Comparison of ENCODE assay signal across 1 cellular context in the genomic region with DNA sequence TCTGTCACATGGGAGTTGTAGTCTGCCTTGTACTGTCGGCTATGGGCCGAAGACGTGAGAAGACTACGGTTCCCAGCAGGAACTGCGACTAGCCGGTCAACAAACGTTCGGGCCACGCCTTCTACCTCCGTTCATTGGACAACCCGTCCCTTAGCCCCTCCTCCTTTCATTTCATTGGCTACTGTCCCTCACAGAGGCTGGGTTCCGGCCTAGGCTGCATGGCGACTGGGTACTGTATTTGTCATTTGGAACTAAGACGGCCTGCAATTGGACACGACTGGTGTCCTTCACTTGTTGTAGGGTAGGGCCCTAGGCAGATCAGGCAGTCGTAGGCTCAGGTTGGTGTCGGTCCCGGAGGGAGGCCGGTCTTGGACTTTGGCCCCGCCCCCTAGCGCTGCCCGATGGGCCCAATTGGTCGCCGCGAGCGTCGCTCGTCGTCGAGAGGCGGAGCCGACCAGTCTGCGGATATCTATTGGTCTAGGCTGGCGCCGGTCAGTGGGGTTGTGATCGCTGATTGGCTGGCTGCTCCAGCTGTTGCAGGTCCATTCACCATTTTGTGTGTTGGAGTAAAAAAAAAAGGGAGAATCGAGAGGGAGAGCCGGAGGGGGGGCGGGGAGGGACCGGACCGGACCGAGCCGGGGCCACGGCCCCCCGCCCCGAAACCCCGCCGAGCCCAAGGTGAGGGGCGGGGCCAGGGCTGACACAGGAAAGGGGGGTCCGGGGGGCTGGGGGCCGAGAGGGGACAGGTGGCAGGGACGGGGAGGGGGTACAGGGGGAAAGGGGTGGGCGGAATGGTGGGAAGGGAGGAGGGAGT.
A peak's percentile ranks its signal among the peaks of the same experiment; 100 is the strongest.
TF ChIP-seq lines count a peak whose summit lies in the region.

A gene (plus strand): TSS at position 549 of the 814 bp plus-strand sequence. CDS start 2,532 bp downstream, outside the sequence.

TF ChIP-seq in liver, 16 proteins besides CTCF, POLR2A, EP300 and RAD21 (continued from another document):
- TF ChIP-seq YY1 (IDR thresholded peaks at IDR 0.05): peak; percentile 93
- TF ChIP-seq, protein P1, sequence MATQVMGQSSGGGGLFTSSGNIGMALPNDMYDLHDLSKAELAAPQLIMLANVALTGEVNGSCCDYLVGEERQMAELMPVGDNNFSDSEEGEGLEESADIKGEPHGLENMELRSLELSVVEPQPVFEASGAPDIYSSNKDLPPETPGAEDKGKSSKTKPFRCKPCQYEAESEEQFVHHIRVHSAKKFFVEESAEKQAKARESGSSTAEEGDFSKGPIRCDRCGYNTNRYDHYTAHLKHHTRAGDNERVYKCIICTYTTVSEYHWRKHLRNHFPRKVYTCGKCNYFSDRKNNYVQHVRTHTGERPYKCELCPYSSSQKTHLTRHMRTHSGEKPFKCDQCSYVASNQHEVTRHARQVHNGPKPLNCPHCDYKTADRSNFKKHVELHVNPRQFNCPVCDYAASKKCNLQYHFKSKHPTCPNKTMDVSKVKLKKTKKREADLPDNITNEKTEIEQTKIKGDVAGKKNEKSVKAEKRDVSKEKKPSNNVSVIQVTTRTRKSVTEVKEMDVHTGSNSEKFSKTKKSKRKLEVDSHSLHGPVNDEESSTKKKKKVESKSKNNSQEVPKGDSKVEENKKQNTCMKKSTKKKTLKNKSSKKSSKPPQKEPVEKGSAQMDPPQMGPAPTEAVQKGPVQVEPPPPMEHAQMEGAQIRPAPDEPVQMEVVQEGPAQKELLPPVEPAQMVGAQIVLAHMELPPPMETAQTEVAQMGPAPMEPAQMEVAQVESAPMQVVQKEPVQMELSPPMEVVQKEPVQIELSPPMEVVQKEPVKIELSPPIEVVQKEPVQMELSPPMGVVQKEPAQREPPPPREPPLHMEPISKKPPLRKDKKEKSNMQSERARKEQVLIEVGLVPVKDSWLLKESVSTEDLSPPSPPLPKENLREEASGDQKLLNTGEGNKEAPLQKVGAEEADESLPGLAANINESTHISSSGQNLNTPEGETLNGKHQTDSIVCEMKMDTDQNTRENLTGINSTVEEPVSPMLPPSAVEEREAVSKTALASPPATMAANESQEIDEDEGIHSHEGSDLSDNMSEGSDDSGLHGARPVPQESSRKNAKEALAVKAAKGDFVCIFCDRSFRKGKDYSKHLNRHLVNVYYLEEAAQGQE (IDR thresholded peaks at IDR 0.05): peak; percentile 12
- peak; percentile 88 for TF ChIP-seq TAF1 (conservative IDR thresholded peaks at IDR 0.05)
- TF ChIP-seq EGR1 (IDR thresholded peaks at IDR 0.05; ENCODE audit: low read depth in 2 of 2): no peak
- peak; percentile 100 for TF ChIP-seq SP1 (IDR thresholded peaks at IDR 0.05)
